Comparison of ENCODE assay signal across 8 cellular contexts in genomic region chr16:18571308-18571850, GRCh38. TPM values are rescaled to one million over a fixed set of nuclear protein-coding genes. Genes with fewer than 3 reads are reported as not detected.
A peak's percentile ranks its signal among the peaks of the same experiment; 100 is the strongest.
DNase-seq lines count a peak whose midpoint lies in the region; ATAC-seq, FAIRE-seq and TF ChIP-seq lines count a peak whose summit lies in the region.
"Not testable (repeated sequence)": the region's sequence is repeated elsewhere in the genome, so short reads cannot be mapped to it uniquely, and the experiment has no call there.

No MANE protein-coding gene starts in this region.

- not testable (repeated sequence) for H3K9ac ChIP-seq in HUES64 (ENCODE audit: low read depth, low read length); H1 (replicated peaks in 1 of 4; ENCODE audit: extremely low read depth in 1 of 4, low read depth in 3 of 4, low read length in 3 of 4)

- H3K4me1 ChIP-seq in A549; HUES64 (ENCODE audit: insufficient read depth, low read length); H1 (replicated peaks in 1 of 4; ENCODE audit: control insufficient read depth in 3 of 4, insufficient read depth in 4 of 4, low read length in 3 of 4); right lobe of liver; pancreas; stomach: not testable (repeated sequence)

- H2BK15ac ChIP-seq in H1 (ENCODE audit: low read length) = not testable (repeated sequence)

- 24% methylated on average over 7 of the region's 13 CpGs for WGBS in A549 (ENCODE audit: missing lambda C conversion rate)
- WGBS in HUES64 = 20% methylated on average over 6 of the region's 13 CpGs
- 15% methylated on average over 4 of the region's 13 CpGs; no CpG with 5 or more reads in 1 of the 2 experiments for WGBS in H1 (ENCODE audit: extremely low coverage in 1 of 2, insufficient coverage in 1 of 2, insufficient read length in 1 of 2, insufficient replicate concordance in 2 of 2, low coverage in 1 of 2, low lambda C conversion rate in 2 of 2, missing lambda C conversion rate in 1 of 2), 2 experiments
- WGBS in right lobe of liver (ENCODE audit: insufficient coverage, low coverage, low lambda C conversion rate, missing lambda C conversion rate) = 38% methylated on average over 1 of the region's 13 CpGs
- WGBS in pancreas, 2 donors = 6 to 9% methylated on average over 7 of the region's 13 CpGs
- WGBS in stomach, 5 donors = 0 to 19% (median 8%) methylated on average over 4 to 8 of the region's 13 CpGs; no CpG with 5 or more reads in 1 of the 5 donors

- H2BK20ac ChIP-seq in H1 (ENCODE audit: low read length) = not testable (repeated sequence)

- not testable (repeated sequence) for TF ChIP-seq POLR2A in A549 (IDR thresholded peaks at IDR 0.05; ENCODE audit: low read length); H1 (IDR thresholded peaks at IDR 0.05; ENCODE audit: control extremely low read depth in 1 of 2, low read depth in 2 of 2, low read length in 2 of 2); right lobe of liver (IDR thresholded peaks at IDR 0.05); stomach (IDR thresholded peaks at IDR 0.05)

- H3K4me2 ChIP-seq in A549 (peak overlapping the region; percentile 63), H1 (ENCODE audit: insufficient read depth in 1 of 2, low read depth in 2 of 2, low read length in 2 of 2) (peak overlapping the region in 1 of 2 experiments; percentile 56; a peak in 3 of 4 replicates)

- H3K4me3 ChIP-seq in A549 (peak overlapping the region; percentile 32; the same call in 1 of the 3 replicates), HUES64 (ENCODE audit: low read length) (peak overlapping the region; percentile 34), H1 (ENCODE audit: extremely low read depth in 1 of 4, insufficient read depth in 2 of 4, low read depth in 3 of 4, low read length in 4 of 4) (peak overlapping the region in 3 of 4 experiments; percentile 14 to 49 (median 18); a peak in 5 of 8 replicates), right lobe of liver (peak overlapping the region; percentile 27 to 52 (median 46)), pancreas (peak overlapping the region in 2 of 4 donors; percentile 26 to 39), stomach (peak overlapping the region; percentile 19 to 34 (median 27))

- H3K27me3 ChIP-seq in HUES64 (ENCODE audit: insufficient read depth, low read length); H1 (replicated peaks in 1 of 4; ENCODE audit: control insufficient read depth in 3 of 4, extremely low read depth in 1 of 4, insufficient read depth in 3 of 4, low read length in 3 of 4); right lobe of liver; pancreas; stomach: not testable (repeated sequence)

- not testable (repeated sequence) for H2BK120ac ChIP-seq in H1 (replicated peaks; ENCODE audit: low read depth, low read length)

- H3K56ac ChIP-seq in H1 (replicated peaks; ENCODE audit: insufficient read length, low read depth, low read length) = not testable (repeated sequence)

- DNase-seq in A549 (ENCODE audit: low read depth in 1 of 2, low spot score in 1 of 2); activated CD8-positive, alpha-beta T cell treated with anti-CD3 and anti-CD28 coated beads, Interleukin-2, amount 10 ng/mL, durations not matched to agents 7 days and 5 days; H1 (ENCODE audit: low read depth in 1 of 2, low spot score in 2 of 2); left ventricle myocardium superior; right lobe of liver; pancreas; stomach: not testable (repeated sequence)

- H3K27ac Mint-ChIP-seq in activated CD8-positive, alpha-beta T cell treated with anti-CD3 and anti-CD28 coated beads, Interleukin-2, amount 10 ng/mL, durations not matched to agents 7 days and 5 days = not testable (repeated sequence)

- not testable (repeated sequence) for H3K9me3 ChIP-seq in A549; HUES64 (ENCODE audit: insufficient read depth, low read depth, low read length); H1 (ENCODE audit: insufficient read depth in 2 of 2, low read depth in 1 of 2, low read length in 1 of 2); right lobe of liver; pancreas; stomach

- ATAC-seq in A549 = peak; percentile 31 to 56; a peak in 4 of 6 replicates
- ATAC-seq in activated CD8-positive, alpha-beta T cell treated with anti-CD3 and anti-CD28 coated beads, Interleukin-2, amount 10 ng/mL, durations not matched to agents 7 days and 5 days = peak; percentile 12
- ATAC-seq in left ventricle myocardium superior = peak; percentile 11
- ATAC-seq in right lobe of liver = peak; percentile 57 to 62 (median 60)
- peak; percentile 50 to 61 (median 58) for ATAC-seq in pancreas

- H3K4me1 Mint-ChIP-seq in activated CD8-positive, alpha-beta T cell treated with anti-CD3 and anti-CD28 coated beads, Interleukin-2, amount 10 ng/mL, durations not matched to agents 7 days and 5 days (ENCODE audit: low read depth) = not testable (repeated sequence)

- not testable (repeated sequence) for H3K14ac ChIP-seq in H1 (ENCODE audit: insufficient read length)

- not testable (repeated sequence) for H4K5ac ChIP-seq in H1 (ENCODE audit: insufficient read length, low read depth, low read length)

- H3K79me1 ChIP-seq in H1 (ENCODE audit: low read depth, low read length) = not testable (repeated sequence)

- H3K4ac ChIP-seq in H1 (replicated peaks; ENCODE audit: insufficient read length, low read depth, low read length) = not testable (repeated sequence)

- H2AK5ac ChIP-seq in H1 (ENCODE audit: low read depth, low read length) = not testable (repeated sequence)

- not testable (repeated sequence) for H3K36me3 Mint-ChIP-seq in activated CD8-positive, alpha-beta T cell treated with anti-CD3 and anti-CD28 coated beads, Interleukin-2, amount 10 ng/mL, durations not matched to agents 7 days and 5 days (ENCODE audit: low read depth)

- H4K8ac ChIP-seq in H1 (ENCODE audit: extremely low read depth, insufficient read depth, low read length) = peak overlapping the region; percentile 25; the same call in 1 of the 2 replicates

- not testable (repeated sequence) for H3K36me3 ChIP-seq in HUES64 (ENCODE audit: insufficient read depth, low read length); H1 (ENCODE audit: control insufficient read depth in 2 of 4, insufficient read depth in 4 of 4, low read length in 3 of 4); right lobe of liver; pancreas; stomach

- H3K27me3 Mint-ChIP-seq in activated CD8-positive, alpha-beta T cell treated with anti-CD3 and anti-CD28 coated beads, Interleukin-2, amount 10 ng/mL, durations not matched to agents 7 days and 5 days (ENCODE audit: low read depth) = not testable (repeated sequence)

- H4K91ac ChIP-seq in H1 (replicated peaks; ENCODE audit: insufficient read length, low read length) = not testable (repeated sequence)

- not testable (repeated sequence) for H3K18ac ChIP-seq in H1 (ENCODE audit: extremely low read depth, low read length)

- H2AFZ ChIP-seq in H1 (ENCODE audit: low read length) = not testable (repeated sequence)

- POLR2A ChIA-PET in A549 (lab: Yijun Ruan, JAX); activated CD8-positive, alpha-beta T cell treated with anti-CD3 and anti-CD28 coated beads, Interleukin-2, amount 10 ng/mL, durations not matched to agents 7 days and 5 days (lab: Charles Lee); H1 (lab: Charles Lee; ENCODE audit: partially characterized antibody): not testable (repeated sequence)

- not testable (repeated sequence) for H3K4me3 Mint-ChIP-seq in activated CD8-positive, alpha-beta T cell treated with anti-CD3 and anti-CD28 coated beads, Interleukin-2, amount 10 ng/mL, durations not matched to agents 7 days and 5 days

- not testable (repeated sequence) for TF ChIP-seq RAD21 in A549 (conservative IDR thresholded peaks at IDR 0.05 in 1 of 2, IDR thresholded peaks at IDR 0.05 in 1 of 2); H1 (IDR thresholded peaks at IDR 0.05 in 1 of 2, conservative IDR thresholded peaks at IDR 0.05 in 1 of 2; ENCODE audit: low read depth in 2 of 2, low read length in 2 of 2)

- H3K23me2 ChIP-seq in H1 (ENCODE audit: low read depth, low read length) = not testable (repeated sequence)

- not testable (repeated sequence) for FAIRE-seq in A549 (lab: Jason Lieb, UNC); H1 (lab: Jason Lieb, UNC); pancreas (lab: Jason Lieb, UNC)

- H3K23ac ChIP-seq in H1 (ENCODE audit: insufficient read length) = not testable (repeated sequence)

- not testable (repeated sequence) for H4K20me1 ChIP-seq in H1 (replicated peaks in 1 of 2; ENCODE audit: control insufficient read depth in 1 of 2, insufficient read depth in 2 of 2, low read length in 2 of 2)

- CTCF ChIA-PET in A549 (lab: Yijun Ruan, JAX); activated CD8-positive, alpha-beta T cell treated with anti-CD3 and anti-CD28 coated beads, Interleukin-2, amount 10 ng/mL, durations not matched to agents 7 days and 5 days (lab: Charles Lee); H1 (lab: Charles Lee; ENCODE audit: partially characterized antibody): not testable (repeated sequence)

- intact Hi-C loops in left ventricle myocardium superior (cut with micrococcal nuclease); right lobe of liver (cut with DNase I); pancreas (cut with DNase I); stomach (cut with DNase I; ENCODE audit: low total_unique reads): not testable (repeated sequence)

- TF ChIP-seq EP300 in A549 (IDR thresholded peaks at IDR 0.05); H1 (IDR thresholded peaks at IDR 0.05; ENCODE audit: borderline replicate concordance in 1 of 2, low read depth in 2 of 2, low read length in 2 of 2); stomach (IDR thresholded peaks at IDR 0.05): not testable (repeated sequence)

- TF ChIP-seq CTCF in A549 (IDR thresholded peaks at IDR 0.05); H1 (IDR thresholded peaks at IDR 0.05; ENCODE audit: control extremely low read depth in 1 of 3, insufficient read depth in 1 of 3, low read depth in 1 of 3, low read length in 3 of 3); right lobe of liver (IDR thresholded peaks at IDR 0.05); pancreas (IDR thresholded peaks at IDR 0.05); stomach (IDR thresholded peaks at IDR 0.05): not testable (repeated sequence)

- peak overlapping the region in 1 of 2 experiments; percentile 25; a peak in 1 of 6 replicates for H3K27ac ChIP-seq in A549
- not testable (repeated sequence) for H3K27ac ChIP-seq in HUES64 (ENCODE audit: low read depth, low read length); H1 (ENCODE audit: low read depth, low read length); pancreas; stomach
- H3K27ac ChIP-seq in right lobe of liver = peak overlapping the region in 2 of 3 donors; percentile 71 to 78

- not testable (repeated sequence) for H2BK12ac ChIP-seq in H1 (ENCODE audit: low read depth, low read length)

- H3K79me2 ChIP-seq in H1 (ENCODE audit: control insufficient read depth in 1 of 2, insufficient read depth in 2 of 2, low read length in 2 of 2) = not testable (repeated sequence)

- not testable (repeated sequence) for H3K9me3 Mint-ChIP-seq in activated CD8-positive, alpha-beta T cell treated with anti-CD3 and anti-CD28 coated beads, Interleukin-2, amount 10 ng/mL, durations not matched to agents 7 days and 5 days (ENCODE audit: insufficient read depth)

- not testable (repeated sequence) for H2BK5ac ChIP-seq in H1 (ENCODE audit: low read depth, low read length)

RNA-seq across cellular contexts. Expression of gene NOMO2, which starts 9.5 kb away (rescaled TPM):
- polyA plus RNA-seq in A549 (2011; rRNA removed) = 123 and 151 TPM in 2 replicates
- polyA plus RNA-seq in A549 (2012; cell fraction: cytosol; rRNA removed) = 81.5 and 89.0 TPM in 2 replicates
- 175 and 209 TPM in 2 replicates for polyA plus RNA-seq in A549 (2012; cell fraction: nucleus; rRNA removed)
- polyA plus RNA-seq in A549 (2017; fragmentation: RNase III; extraction: RNeasy Plus Mini Kit Qiagen cat#74134 plus additional on column Dnase treatment) = 95.8 to 99.8 TPM (median 96.0 TPM) in 3 replicates
- 270 and 371 TPM in 2 replicates for polyA minus RNA-seq in A549 (2011; rRNA and poly(A)+ RNA removed)
- polyA plus RNA-seq in HUES64 (2013, experiment 1 of 2) = 92.4 TPM
- 102 TPM for polyA plus RNA-seq in HUES64 (2013, experiment 2 of 2)
- 10 to 100 TPM; 89.4 to 97.8 TPM for total RNA-seq in activated CD8-positive, alpha-beta T cell treated with anti-CD3 and anti-CD28 coated beads, Interleukin-2, amount 10 ng/mL, durations not matched to agents 7 days and 5 days
- total RNA-seq in H1 (2021; fragmentation: NEBNext Ultra II Directional; extraction: Animal tissue kit (Norgen Biotek cat#: 25700)) = 137 and 146 TPM in 2 replicates
- 109 and 116 TPM in 2 replicates for polyA plus RNA-seq in H1 (2011; rRNA removed)
- 101 TPM for polyA plus RNA-seq in H1 (2011; cell fraction: cytosol; rRNA removed)
- polyA plus RNA-seq in H1 (2011; cell fraction: nucleus; rRNA removed) = 152 TPM
- 123 to 143 TPM (median 138 TPM) in 4 replicates for polyA plus RNA-seq in H1 (2012, experiment 1 of 2)
- polyA plus RNA-seq in H1 (2012, experiment 2 of 2) = 83.2 TPM
- 217 TPM for polyA plus RNA-seq in H1 (2013, experiment 1 of 2)
- 189 TPM for polyA plus RNA-seq in H1 (2013, experiment 2 of 2)
- 129 and 199 TPM in 2 replicates for polyA minus RNA-seq in H1 (2011; rRNA and poly(A)+ RNA removed)
- 94.4 TPM for polyA minus RNA-seq in H1 (2011; cell fraction: cytosol; rRNA and poly(A)+ RNA removed)
- 62.1 TPM for polyA minus RNA-seq in H1 (2011; cell fraction: nucleus; rRNA and poly(A)+ RNA removed)
- total RNA-seq in left ventricle myocardium superior = 180 TPM
- total RNA-seq in right lobe of liver = 10 to 100 TPM; 53.6 to 88.5 (median 71.4) TPM
- 100 to 1,000 TPM; 193 to 296 (median 209) TPM for total RNA-seq in pancreas
- 100 to 1,000 TPM; 109 to 124 TPM for polyA plus RNA-seq in pancreas
- 10 to 100 TPM; 21.0 to 57.1 (median 50.5) TPM for total RNA-seq in stomach
- polyA plus RNA-seq in stomach = 10 to 100 TPM; 20.3 to 59.5 (median 52.4) TPM
